In genomic region chr5:143824851-143825720, GRCh38 we compare ENCODE assay signal across 1 cellular context.
A peak's percentile ranks its signal among the peaks of the same experiment; 100 is the strongest.
TF ChIP-seq lines count a peak whose summit lies in the region.

No MANE protein-coding gene starts in this region.

TF ChIP-seq in H1, 55 proteins besides CTCF, POLR2A, EP300 and RAD21:
- TF ChIP-seq BRCA1 (IDR thresholded peaks at IDR 0.05; ENCODE audit: low read depth, low read length) = no peak
- peak; percentile 36; the same call in 1 of the 2 replicates for TF ChIP-seq ATF2 (IDR thresholded peaks at IDR 0.05; ENCODE audit: low read length)
- no peak for TF ChIP-seq TEAD4 (IDR thresholded peaks at IDR 0.05; ENCODE audit: low read depth, low read length)
- TF ChIP-seq RBBP5 (IDR thresholded peaks at IDR 0.05; ENCODE audit: borderline replicate concordance, low read depth, low read length) = no peak
- TF ChIP-seq JUN (IDR thresholded peaks at IDR 0.05; ENCODE audit: low read depth, low read length) = 0 out of 2 replicates have a peak, but pooled peaks have one; percentile 27
- peak; percentile 90 for TF ChIP-seq JUND (IDR thresholded peaks at IDR 0.05; ENCODE audit: low read length)
- TF ChIP-seq NANOG (IDR thresholded peaks at IDR 0.05; ENCODE audit: insufficient read depth, low read depth, low read length, poor library complexity, severe bottlenecking) = peak; percentile 41
- no peak for TF ChIP-seq KDM4A (IDR thresholded peaks at IDR 0.05; ENCODE audit: low read depth, low read length, severe bottlenecking)
